ENCODE assay signal across 17 cellular contexts in the genomic region with DNA sequence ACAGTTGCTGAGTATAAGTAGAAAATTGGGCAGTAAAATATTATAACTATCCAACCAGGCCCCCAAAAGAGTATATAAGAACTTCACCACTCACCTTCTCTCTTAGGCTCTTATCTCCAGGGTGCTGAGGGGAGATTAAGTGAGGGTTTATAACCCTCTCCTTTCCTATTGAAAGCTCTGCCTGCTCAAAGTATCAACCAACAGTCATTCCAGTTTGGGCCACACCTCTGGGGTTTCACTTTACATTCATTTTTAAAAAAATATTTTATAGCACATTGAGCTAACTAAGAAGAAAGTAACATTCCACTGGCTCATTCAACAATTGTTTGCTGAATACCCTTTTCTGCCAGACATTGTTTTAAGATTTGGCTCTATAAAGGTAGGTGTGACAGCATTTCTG. TPM values are rescaled to one million over a fixed set of nuclear protein-coding genes. Genes with fewer than 3 reads are reported as not detected.
DNase-seq lines count a peak whose midpoint lies in the region; ATAC-seq and TF ChIP-seq lines count a peak whose summit lies in the region.
"Had no signal": no experiment of that assay in that cellular context is flagged by ENCODE, and none has a peak within 500 bp of the region (broad histone marks: within the 10 kb centered on the region; RNA-seq: fewer than 3 reads in every experiment).

No MANE protein-coding gene starts in this region.

- TF ChIP-seq CTCF in mucosa of descending colon (IDR thresholded peaks at IDR 0.05): no peak

- ATAC-seq in mucosa of descending colon: peak; percentile 51
- no peak for ATAC-seq in HG02610 (IDR thresholded peaks at IDR 0.05; ENCODE audit: unreplicated experiment)
- no peak for ATAC-seq in stimulated activated naive CD8-positive, alpha-beta T cell treated with anti-CD3 and anti-CD28 coated beads, Interleukin-15, amount 100 ng/mL, for 72 hours
- ATAC-seq: CD8-positive, alpha-beta T cell had no signal

- peaks cover 42% of the 10 kb centered on the region for H3K4me1 Mint-ChIP-seq in stimulated activated naive CD8-positive, alpha-beta T cell treated with anti-CD3 and anti-CD28 coated beads, Interleukin-15, amount 100 ng/mL, for 72 hours

- H3K4me3 ChIP-seq in adipocyte (ENCODE audit: low read length) (no peak overlapping the region), mucosa of descending colon (no peak overlapping the region)
- H3K4me3 ChIP-seq: BLaER1, GM23248 had no signal

- H3K4me3 Mint-ChIP-seq in stimulated activated naive CD8-positive, alpha-beta T cell treated with anti-CD3 and anti-CD28 coated beads, Interleukin-15, amount 100 ng/mL, for 72 hours: no peak overlapping the region
- H3K4me3 Mint-ChIP-seq: B cell; CD4-positive, CD25-positive, alpha-beta regulatory T cell; CD8-positive, alpha-beta T cell had no signal

- peak overlapping the region in 1 of 2 donors; percentile 84 for H3K27ac Mint-ChIP-seq in stimulated activated naive CD8-positive, alpha-beta T cell treated with anti-CD3 and anti-CD28 coated beads, Interleukin-15, amount 100 ng/mL, for 72 hours
- H3K27ac Mint-ChIP-seq: B cell; CD4-positive, CD25-positive, alpha-beta regulatory T cell; CD8-positive, alpha-beta T cell had no signal

- no peak overlapping the region for H3K9ac ChIP-seq in adipocyte (ENCODE audit: low read length)
- H3K9ac ChIP-seq: BLaER1, GM23248 had no signal

- peaks cover 0 to 10% of the 10 kb centered on the region in 2 donors for H3K9me3 Mint-ChIP-seq in stimulated activated naive CD8-positive, alpha-beta T cell treated with anti-CD3 and anti-CD28 coated beads, Interleukin-15, amount 100 ng/mL, for 72 hours
- H3K9me3 Mint-ChIP-seq: CD4-positive, CD25-positive, alpha-beta regulatory T cell; CD8-positive, alpha-beta T cell had no signal

- no peaks in the 10 kb centered on the region for H3K9me3 ChIP-seq in adipocyte (ENCODE audit: control insufficient read depth, low read length)
- no peaks in the 10 kb centered on the region for H3K9me3 ChIP-seq in mucosa of descending colon

- DNase-seq in NCI-H82 (lab: John Stamatoyannopoulos, UW) (peak; percentile 33), NCI-H82 treated with DMSO at 0.1 percent for 48 hours (lab: John Stamatoyannopoulos, UW; ENCODE audit: unreplicated experiment) (no peak), adipocyte (ENCODE audit: low read depth) (peak; percentile 28), mucosa of descending colon (no peak), NCI-H2029 treated with DMSO at 0.1 percent for 48 hours (lab: John Stamatoyannopoulos, UW) (no peak)
- DNase-seq in stimulated activated naive CD8-positive, alpha-beta T cell treated with anti-CD3 and anti-CD28 coated beads, Interleukin-15, amount 100 ng/mL, for 72 hours: no peak
- DNase-seq: Caco-2; CD4-positive, CD25-positive, alpha-beta regulatory T cell; CD8-positive, alpha-beta T cell; DMS153; DND-41; GM23248; H7; HCEC 1CT had no signal

- H3K36me3 ChIP-seq in adipocyte (ENCODE audit: control insufficient read depth, insufficient read depth, low read length, severe bottlenecking): peaks cover 4% of the 10 kb centered on the region
- H3K36me3 ChIP-seq in mucosa of descending colon (ENCODE audit: low read depth): no peaks in the 10 kb centered on the region
- H3K36me3 ChIP-seq: BLaER1 had no signal

- H3K27me3 ChIP-seq in adipocyte (replicated peaks; ENCODE audit: control insufficient read depth, insufficient read depth, low read length): no peaks in the 10 kb centered on the region
- H3K27me3 ChIP-seq: BLaER1 had no signal

- H3K4me1 ChIP-seq in adipocyte (ENCODE audit: control insufficient read depth, insufficient read depth, low read length): no peaks in the 10 kb centered on the region
- H3K4me1 ChIP-seq in mucosa of descending colon (ENCODE audit: low read depth): peaks cover 5% of the 10 kb centered on the region

- H3K27me3 Mint-ChIP-seq in stimulated activated naive CD8-positive, alpha-beta T cell treated with anti-CD3 and anti-CD28 coated beads, Interleukin-15, amount 100 ng/mL, for 72 hours: peaks cover 16% of the 10 kb centered on the region
- H3K27me3 Mint-ChIP-seq: B cell had no signal

- intact Hi-C loops in mucosa of descending colon (cut with DNase I, micrococcal nuclease): no loop called here

RNA-seq across cellular contexts. Expression of a gene that starts 22.1 kb away (rescaled TPM):
- 10 to 100 TPM in 2 of 3 donors, 1 to 10 TPM in 1; 8.3 to 15.5 (median 14.7) TPM for total RNA-seq in mucosa of descending colon

Comparison
In these comparisons a context has a peak if more than half of its experiments do, and no peak if none do; other contexts are left out.
1. DNase-seq: peak in NCI-H82 (single experiment) and adipocyte (single experiment); none in NCI-H82 treated with DMSO at 0.1 percent for 48 hours (single experiment), mucosa of descending colon (0 of 3), NCI-H2029 treated with DMSO at 0.1 percent for 48 hours (single experiment) and stimulated activated naive CD8-positive, alpha-beta T cell treated with anti-CD3 and anti-CD28 coated beads, Interleukin-15, amount 100 ng/mL, for 72 hours (0 of 2).